In the genomic region with DNA sequence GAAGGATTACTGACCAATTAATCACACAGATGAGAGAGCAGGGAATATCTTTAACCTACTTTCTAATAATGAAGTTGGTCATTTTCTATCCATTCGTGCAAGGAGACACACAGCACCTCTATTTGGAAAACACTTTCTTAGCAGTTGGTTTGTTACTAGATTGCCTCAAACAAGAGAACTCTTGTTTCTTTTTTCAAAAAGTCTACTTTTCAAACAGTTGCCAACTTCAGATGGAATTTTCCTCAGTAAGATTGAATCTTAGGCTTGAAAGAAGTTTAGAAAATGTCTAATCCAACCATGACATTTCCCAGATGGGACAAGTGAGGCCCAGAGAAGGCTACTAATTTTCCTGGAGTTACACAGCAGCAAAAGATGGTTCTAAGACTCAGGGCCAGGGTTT, we compare ENCODE assay signal across 1 cellular context.
TF ChIP-seq lines count a peak whose summit lies in the region.

No MANE protein-coding gene starts in this region.

TF ChIP-seq in HepG2, 621 proteins besides CTCF, POLR2A, EP300 and RAD21:
- TF ChIP-seq ZNF768 (CRISPR knock-in tag; IDR thresholded peaks at IDR 0.05) (peak; percentile 41; the same call in 1 of the 2 replicates), TCF7 (IDR thresholded peaks at IDR 0.05; ENCODE audit: low read depth) (no peak)
